Comparison of ENCODE assay signal across 14 cellular contexts in the genomic region with DNA sequence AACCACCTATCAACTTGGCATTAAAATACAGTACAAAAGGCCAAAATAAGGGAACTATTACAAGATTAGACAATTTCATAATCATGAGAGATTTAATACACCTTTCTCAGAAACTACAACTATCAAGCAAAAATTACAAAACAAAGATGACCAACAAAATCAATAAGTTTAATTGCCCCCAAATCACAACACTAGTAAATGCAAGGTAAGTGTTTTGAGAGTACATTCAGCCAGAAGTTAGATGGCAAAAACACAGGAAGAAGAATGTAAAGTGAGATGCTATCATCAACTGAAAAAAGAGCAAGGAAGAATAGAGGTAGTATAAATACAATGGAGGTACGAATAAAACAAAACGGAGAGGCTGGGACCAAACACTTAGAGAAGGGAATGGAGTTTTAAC. TPM values are rescaled to one million over a fixed set of nuclear protein-coding genes. Genes with fewer than 3 reads are reported as not detected.
DNase-seq lines count a peak whose midpoint lies in the region; ATAC-seq and TF ChIP-seq lines count a peak whose summit lies in the region.
"Had no signal": no experiment of that assay in that cellular context is flagged by ENCODE, and none has a peak within 500 bp of the region (broad histone marks: within the 10 kb centered on the region; RNA-seq: fewer than 3 reads in every experiment).

No MANE protein-coding gene starts in this region.

- no peaks in the 10 kb centered on the region for H3K27me3 Mint-ChIP-seq in CD8-positive, alpha-beta T cell (ENCODE audit: low read depth)
- no peaks in the 10 kb centered on the region for H3K27me3 Mint-ChIP-seq in activated T-helper 17 cell treated with anti-CD3 and anti-CD28 coated beads, Interleukin-2, amount 50 U/mL, for 72 hours
- peaks cover 0 to under 1% (median 0%) of the 10 kb centered on the region in 5 donors for H3K27me3 Mint-ChIP-seq in naive thymus-derived CD8-positive, alpha-beta T cell
- H3K27me3 Mint-ChIP-seq: IgD-negative memory B cell had no signal

- H3K36me3 ChIP-seq in A673 (ENCODE audit: insufficient read depth, low read length, poor library complexity, severe bottlenecking), result peaks cover 4% of the 10 kb centered on the region
- H3K36me3 ChIP-seq in CD8-positive, alpha-beta T cell (ENCODE audit: insufficient read depth, low read length), result peaks cover 5% of the 10 kb centered on the region
- H3K36me3 ChIP-seq in tibial nerve, result peaks cover 0 to 10% (median 3%) of the 10 kb centered on the region in 3 donors

- peaks cover 13% of the 10 kb centered on the region for H3K4me1 ChIP-seq in A673 (ENCODE audit: insufficient read depth, low read length, poor library complexity, severe bottlenecking)
- peaks cover 21% of the 10 kb centered on the region for H3K4me1 ChIP-seq in CD8-positive, alpha-beta T cell (ENCODE audit: insufficient read depth, low read length)
- H3K4me1 ChIP-seq in tibial nerve, result peaks cover 0 to 66% (median 28%) of the 10 kb centered on the region in 4 donors

- H3K27ac Mint-ChIP-seq in CD8-positive, alpha-beta T cell, result no peak overlapping the region
- peak overlapping the region; percentile 65 for H3K27ac Mint-ChIP-seq in activated T-helper 17 cell treated with anti-CD3 and anti-CD28 coated beads, Interleukin-2, amount 50 U/mL, for 72 hours
- peak overlapping the region in 5 of 10 donors; percentile 12 to 64 (median 24) for H3K27ac Mint-ChIP-seq in naive thymus-derived CD8-positive, alpha-beta T cell

- no peak for TF ChIP-seq POLR2A in tibial nerve (IDR thresholded peaks at IDR 0.05)

- peaks cover 48% of the 10 kb centered on the region for H3K36me3 Mint-ChIP-seq in CD8-positive, alpha-beta T cell
- peaks cover 72% of the 10 kb centered on the region for H3K36me3 Mint-ChIP-seq in activated T-helper 17 cell treated with anti-CD3 and anti-CD28 coated beads, Interleukin-2, amount 50 U/mL, for 72 hours (ENCODE audit: low read depth)
- peaks cover 11 to 40% (median 17%) of the 10 kb centered on the region in 3 donors for H3K36me3 Mint-ChIP-seq in naive thymus-derived CD8-positive, alpha-beta T cell

- peaks cover 66% of the 10 kb centered on the region for H3K4me1 Mint-ChIP-seq in CD8-positive, alpha-beta T cell (ENCODE audit: low read depth)
- peaks cover 31% of the 10 kb centered on the region for H3K4me1 Mint-ChIP-seq in activated T-helper 17 cell treated with anti-CD3 and anti-CD28 coated beads, Interleukin-2, amount 50 U/mL, for 72 hours
- peaks cover 33 to 69% (median 58%) of the 10 kb centered on the region in 4 donors for H3K4me1 Mint-ChIP-seq in naive thymus-derived CD8-positive, alpha-beta T cell

- H3K9me3 ChIP-seq in A673 (ENCODE audit: low read depth, low read length, poor library complexity, severe bottlenecking) (no peaks in the 10 kb centered on the region), tibial nerve (peaks cover 0 to 2% (median 0%) of the 10 kb centered on the region in 4 donors)
- no peaks in the 10 kb centered on the region for H3K9me3 ChIP-seq in CD8-positive, alpha-beta T cell (ENCODE audit: low read length)

- peak overlapping the region; percentile 32 for H3K4me3 Mint-ChIP-seq in CD8-positive, alpha-beta T cell
- peak overlapping the region; percentile 100 for H3K4me3 Mint-ChIP-seq in activated T-helper 17 cell treated with anti-CD3 and anti-CD28 coated beads, Interleukin-2, amount 50 U/mL, for 72 hours
- peak overlapping the region in 9 of 10 donors; percentile 5 to 32 (median 11) for H3K4me3 Mint-ChIP-seq in naive thymus-derived CD8-positive, alpha-beta T cell

- WGBS in tibial nerve, 2 donors, result 77 to 85% methylated on average over 2 of the region's 2 CpGs

- no TSS peak for BruUV-seq in A673 (replicated peaks; lab: Mats Ljungman, UMichigan)

- H3K4me3 ChIP-seq in A673 (ENCODE audit: low read depth, low read length, poor library complexity, severe bottlenecking) (no peak overlapping the region), tibial nerve (no peak overlapping the region)
- no peak overlapping the region for H3K4me3 ChIP-seq in CD8-positive, alpha-beta T cell (ENCODE audit: low read depth, low read length)

- ATAC-seq in CD8-positive, alpha-beta T cell, result no peak
- no peak for ATAC-seq in activated T-helper 17 cell treated with anti-CD3 and anti-CD28 coated beads, Interleukin-2, amount 50 U/mL, for 72 hours (replicated peaks)
- no peak for ATAC-seq in naive thymus-derived CD8-positive, alpha-beta T cell
- ATAC-seq in HG03520 (IDR thresholded peaks at IDR 0.05; ENCODE audit: unreplicated experiment), result no peak

- CTCF ChIA-PET in A673 (lab: Charles Lee), result no interaction called here
- CTCF ChIA-PET in CD8-positive, alpha-beta T cell (lab: Charles Lee), result interaction anchor here (3.0 kb wide), 1 partner anchor 25 kb away, joined by 11 read pairs; no protein-coding TSS in a partner anchor

- intact Hi-C loops in A673 (cut with micrococcal nuclease; ENCODE audit: unreplicated experiment), result no loop called here
- intact Hi-C loops in CD8-positive, alpha-beta T cell (cut with DNase I, micrococcal nuclease), result loop anchor here in 1 of 2 experiments (10.0 kb wide), 1 partner anchor 778 kb away; the partner anchor contains the start of gene CBLL1

- TF ChIP-seq CTCF in A673 (conservative IDR thresholded peaks at IDR 0.05; ENCODE audit: low read depth, low read length) (no peak), tibial nerve (IDR thresholded peaks at IDR 0.05) (no peak)
- TF ChIP-seq CTCF in CD8-positive, alpha-beta T cell (IDR thresholded peaks at IDR 0.05), result no peak

- H3K9me3 Mint-ChIP-seq in CD8-positive, alpha-beta T cell, result peaks cover 2% of the 10 kb centered on the region
- no peaks in the 10 kb centered on the region for H3K9me3 Mint-ChIP-seq in activated T-helper 17 cell treated with anti-CD3 and anti-CD28 coated beads, Interleukin-2, amount 50 U/mL, for 72 hours
- H3K9me3 Mint-ChIP-seq in naive thymus-derived CD8-positive, alpha-beta T cell, result no peaks in the 10 kb centered on the region
- H3K9me3 Mint-ChIP-seq: IgD-negative memory B cell had no signal

- H3K27ac ChIP-seq in A673 (ENCODE audit: low read depth, low read length, poor library complexity, severe bottlenecking) (peak overlapping the region; percentile 2), tibial nerve (peak overlapping the region in 1 of 4 donors; percentile 24)
- H3K27ac ChIP-seq in CD8-positive, alpha-beta T cell (ENCODE audit: low read depth, low read length), result no peak overlapping the region

- DNase-seq in A673 (ENCODE audit: low spot score), result no peak
- DNase-seq in CD8-positive, alpha-beta T cell, result no peak
- no peak for DNase-seq in naive thymus-derived CD8-positive, alpha-beta T cell
- no peak for DNase-seq in dermis blood vessel endothelial cell
- DNase-seq in tibial nerve (ENCODE audit: low spot score in 2 of 2), result no peak
- DNase-seq: activated CD4-positive, CD25-positive, alpha-beta regulatory T cell; activated T-cell treated with anti-CD3 and anti-CD28 coated beads for 4 hours; GDM1; NCI-H1417; NCI-H446 had no signal

- POLR2A ChIA-PET in A673 (lab: Charles Lee; ENCODE audit: low non-redundant PET), result no interaction called here
- POLR2A ChIA-PET in CD8-positive, alpha-beta T cell (lab: Charles Lee), result interaction anchor here (1.1 kb wide), 1 partner anchor 47 kb away, joined by 3 read pairs; the partner anchor contains the start of genes DNAJB9 and THAP5
- POLR2A ChIA-PET in naive thymus-derived CD8-positive, alpha-beta T cell (lab: Charles Lee), result interaction anchor here (1.1 kb wide), 1 partner anchor 47 kb away, joined by 6 read pairs; the partner anchor contains the start of genes DNAJB9 and THAP5

- no peak for TF ChIP-seq EP300 in tibial nerve (IDR thresholded peaks at IDR 0.05)

- H3K27me3 ChIP-seq in A673 (replicated peaks; ENCODE audit: insufficient read depth, low read depth, low read length, poor library complexity) (no peaks in the 10 kb centered on the region), tibial nerve (no peaks in the 10 kb centered on the region)
- H3K27me3 ChIP-seq in CD8-positive, alpha-beta T cell (ENCODE audit: insufficient read depth, low read length), result no peaks in the 10 kb centered on the region
- H3K27me3 ChIP-seq: BLaER1 treated with 17β-estradiol and CSF1 and Interleukin-3, amounts not matched to agents 10 nM and 100 nM had no signal

RNA-seq across cellular contexts. Expression of gene PNPLA8, which starts 3.2 kb away (rescaled TPM):
- total RNA-seq in A673 (2021) (19.2 and 19.5 TPM in 2 replicates), dermis blood vessel endothelial cell (39.7 and 58.4 TPM in 2 replicates), tibial nerve (10 to 100 TPM; 28.0 to 49.2 (median 37.8) TPM)
- 100 to 1,000 TPM in 1 of 2 experiments, 10 to 100 TPM in 1; 98.6 to 101 TPM for total RNA-seq in CD8-positive, alpha-beta T cell
- total RNA-seq in activated T-helper 17 cell treated with anti-CD3 and anti-CD28 coated beads, Interleukin-2, amount 50 U/mL, for 72 hours, result 10 to 100 TPM; 19.2 to 26.2 TPM
- 10 to 100 TPM; 19.7 to 25.6 TPM for total RNA-seq in naive thymus-derived CD8-positive, alpha-beta T cell
- 10 to 100 TPM; 24.0 to 26.5 (median 24.3) TPM for polyA plus RNA-seq in naive thymus-derived CD8-positive, alpha-beta T cell

RNA-seq across cellular contexts. Expression of gene THAP5, which starts 46.7 kb away (rescaled TPM):
- 38.1 and 39.4 TPM in 2 replicates for total RNA-seq in A673 (2021)
- total RNA-seq in CD8-positive, alpha-beta T cell, result 10 to 100 TPM; 10.7 to 13.5 TPM
- total RNA-seq in activated T-helper 17 cell treated with anti-CD3 and anti-CD28 coated beads, Interleukin-2, amount 50 U/mL, for 72 hours, result 10 to 100 TPM; 31.1 to 34.8 TPM
- total RNA-seq in naive thymus-derived CD8-positive, alpha-beta T cell, result 10 to 100 TPM; 51.8 to 52.9 TPM
- 10 to 100 TPM; 13.3 to 27.9 (median 15.0) TPM for polyA plus RNA-seq in naive thymus-derived CD8-positive, alpha-beta T cell
- total RNA-seq in dermis blood vessel endothelial cell, result 14.8 and 16.5 TPM in 2 replicates
- 10 to 100 TPM; 20.3 to 33.0 (median 25.4) TPM for total RNA-seq in tibial nerve

RNA-seq across cellular contexts. Expression of gene DNAJB9, which starts 46.9 kb away (rescaled TPM):
- total RNA-seq in A673 (2021) (8.1 and 12.9 TPM in 2 replicates), dermis blood vessel endothelial cell (22.4 and 41.5 TPM in 2 replicates), tibial nerve (10 to 100 TPM; 14.7 to 20.4 (median 16.9) TPM)
- 10 to 100 TPM; 66.7 to 67.7 TPM for total RNA-seq in CD8-positive, alpha-beta T cell
- 10 to 100 TPM; 10.1 to 17.4 TPM for total RNA-seq in activated T-helper 17 cell treated with anti-CD3 and anti-CD28 coated beads, Interleukin-2, amount 50 U/mL, for 72 hours
- total RNA-seq in naive thymus-derived CD8-positive, alpha-beta T cell, result 10 to 100 TPM; 19.0 to 19.9 TPM
- polyA plus RNA-seq in naive thymus-derived CD8-positive, alpha-beta T cell, result 10 to 100 TPM; 21.3 to 47.1 (median 29.2) TPM

Comparison
In these comparisons a context has a peak if more than half of its experiments do, and no peak if none do; other contexts are left out.
1. H3K4me3 Mint-ChIP-seq: peak in every context shown above with its lines; median percentile 100 in activated T-helper 17 cell treated with anti-CD3 and anti-CD28 coated beads, Interleukin-2, amount 50 U/mL, for 72 hours; 32 in CD8-positive, alpha-beta T cell; 11 in naive thymus-derived CD8-positive, alpha-beta T cell.